Comparison of ENCODE assay signal across 1 cellular context in genomic region chr2:99490088-99491065, GRCh38.
TF ChIP-seq lines count a peak whose summit lies in the region.

No MANE protein-coding gene starts in this region.

TF ChIP-seq in HepG2, 621 proteins besides CTCF, POLR2A, EP300 and RAD21 (continued from another document and continues in another):
- TF ChIP-seq ARID4A (CRISPR knock-in tag; IDR thresholded peaks at IDR 0.05; ENCODE audit: borderline replicate concordance) (peak; percentile 88), FOXP1 (IDR thresholded peaks at IDR 0.05) (no peak), FOXP1 (CRISPR knock-in tag; IDR thresholded peaks at IDR 0.05) (0 out of 2 replicates have a peak, but pooled peaks have one; percentile 28), SMAD9 (CRISPR knock-in tag; IDR thresholded peaks at IDR 0.05) (peak; percentile 46; the same call in 1 of the 2 replicates), MYNN (CRISPR knock-in tag; IDR thresholded peaks at IDR 0.05; ENCODE audit: low read depth) (no peak), MTA3 (CRISPR knock-in tag; IDR thresholded peaks at IDR 0.05) (no peak), ARNT2 (CRISPR knock-in tag; IDR thresholded peaks at IDR 0.05; ENCODE audit: low read depth) (peak; percentile 64; the same call in 1 of the 2 replicates), SKIL (CRISPR knock-in tag; IDR thresholded peaks at IDR 0.05; ENCODE audit: borderline replicate concordance) (peak; percentile 84), ZFY (CRISPR knock-in tag; IDR thresholded peaks at IDR 0.05) (peak; percentile 20; the same call in 1 of the 2 replicates), SOX5 (CRISPR knock-in tag; IDR thresholded peaks at IDR 0.05; ENCODE audit: borderline replicate concordance) (peak; percentile 28; the same call in 1 of the 2 replicates), ZFX (CRISPR knock-in tag; IDR thresholded peaks at IDR 0.05; ENCODE audit: low read depth) (no peak; the same call in 1 of the 2 replicates), ZNF788 (CRISPR knock-in tag; IDR thresholded peaks at IDR 0.05; ENCODE audit: borderline replicate concordance) (peak; percentile 96), BCL6 (CRISPR knock-in tag; IDR thresholded peaks at IDR 0.05) (peak; percentile 56; the same call in 1 of the 2 replicates), ZNF232 (CRISPR knock-in tag; IDR thresholded peaks at IDR 0.05; ENCODE audit: borderline replicate concordance) (no peak), NRL (CRISPR knock-in tag; IDR thresholded peaks at IDR 0.05; ENCODE audit: borderline replicate concordance) (peak; percentile 91), ZNF616 (CRISPR knock-in tag; IDR thresholded peaks at IDR 0.05; ENCODE audit: low read depth) (peak; percentile 58; the same call in 1 of the 2 replicates), CBFB (CRISPR knock-in tag; IDR thresholded peaks at IDR 0.05) (no peak; the same call in 1 of the 2 replicates), ZNF335 (CRISPR knock-in tag; IDR thresholded peaks at IDR 0.05) (0 out of 2 replicates have a peak, but pooled peaks have one; percentile 65), ZNF143 (CRISPR knock-in tag; IDR thresholded peaks at IDR 0.05) (no peak), EHMT2 (IDR thresholded peaks at IDR 0.05; ENCODE audit: borderline replicate concordance, low read depth, low read length) (no peak), ZNF3 (CRISPR knock-in tag; IDR thresholded peaks at IDR 0.05) (0 out of 2 replicates have a peak, but pooled peaks have one; percentile 41), TAF15 (IDR thresholded peaks at IDR 0.05; ENCODE audit: low read depth, low read length, poor library complexity, severe bottlenecking) (no peak), SOX6 (IDR thresholded peaks at IDR 0.05) (no peak), SOX6 (CRISPR knock-in tag; IDR thresholded peaks at IDR 0.05) (peak; percentile 58; the same call in 1 of the 2 replicates), CCAR2 (optimal IDR thresholded peaks at IDR 0.05; ENCODE audit: low read depth, low read length) (no peak), NR2F6 (IDR thresholded peaks at IDR 0.05) (no peak), NR2F6 (CRISPR knock-in tag; IDR thresholded peaks at IDR 0.05) (no peak; the same call in 1 of the 2 replicates), ZNF678 (CRISPR knock-in tag; IDR thresholded peaks at IDR 0.05) (peak; percentile 77; the same call in 1 of the 2 replicates), ZSCAN29 (CRISPR knock-in tag; conservative IDR thresholded peaks at IDR 0.05) (0 out of 2 replicates have a peak, but pooled peaks have one; percentile 41), ATF5 (CRISPR knock-in tag; IDR thresholded peaks at IDR 0.05; ENCODE audit: low read depth) (no peak), HIVEP1 (CRISPR knock-in tag; IDR thresholded peaks at IDR 0.05) (peak; percentile 69), ZNF558 (CRISPR knock-in tag; IDR thresholded peaks at IDR 0.05; ENCODE audit: borderline replicate concordance) (no peak; the same call in 1 of the 2 replicates), TBP (CRISPR knock-in tag; IDR thresholded peaks at IDR 0.05) (no peak; the same call in 1 of the 2 replicates), ZNF44 (CRISPR knock-in tag; IDR thresholded peaks at IDR 0.05) (peak; percentile 75; the same call in 1 of the 2 replicates), TOPORS (CRISPR knock-in tag; IDR thresholded peaks at IDR 0.05) (peak; percentile 61; the same call in 1 of the 2 replicates), KAT2B (IDR thresholded peaks at IDR 0.05; ENCODE audit: borderline replicate concordance, low read depth, low read length) (no peak), MLLT10 (CRISPR knock-in tag; IDR thresholded peaks at IDR 0.05) (no peak), ZBTB37 (CRISPR knock-in tag; IDR thresholded peaks at IDR 0.05) (no peak), TEF (CRISPR knock-in tag; IDR thresholded peaks at IDR 0.05) (no peak), ZNF512 (CRISPR knock-in tag; IDR thresholded peaks at IDR 0.05) (no peak), ZNF18 (CRISPR knock-in tag; IDR thresholded peaks at IDR 0.05; ENCODE audit: insufficient replicate concordance) (peak; percentile 52), HES4 (CRISPR knock-in tag; IDR thresholded peaks at IDR 0.05; ENCODE audit: borderline replicate concordance) (no peak), CREB3 (CRISPR knock-in tag; IDR thresholded peaks at IDR 0.05) (no peak), AGO1 (IDR thresholded peaks at IDR 0.05; ENCODE audit: low read depth, low read length, poor library complexity, severe bottlenecking) (peak; percentile 64), HMG20B (CRISPR knock-in tag; conservative IDR thresholded peaks at IDR 0.05) (no peak), ZNF33B (CRISPR knock-in tag; IDR thresholded peaks at IDR 0.05) (peak; percentile 43; the same call in 1 of the 2 replicates), ZFYVE20 (CRISPR knock-in tag; IDR thresholded peaks at IDR 0.05; ENCODE audit: borderline replicate concordance, low read depth) (no peak; the same call in 1 of the 2 replicates), HMGXB4 (CRISPR knock-in tag; IDR thresholded peaks at IDR 0.05; ENCODE audit: borderline replicate concordance in 1 of 2, low read depth in 1 of 2) (peak; percentile 99), ETS1 (CRISPR knock-in tag; IDR thresholded peaks at IDR 0.05) (peak; percentile 61; the same call in 1 of the 2 replicates), ZNF772 (CRISPR knock-in tag; IDR thresholded peaks at IDR 0.05) (peak; percentile 95), ZNF567 (CRISPR knock-in tag; IDR thresholded peaks at IDR 0.05; ENCODE audit: borderline replicate concordance) (0 out of 2 replicates have a peak, but pooled peaks have one; percentile 26), NR2F2 (IDR thresholded peaks at IDR 0.05; ENCODE audit: borderline replicate concordance, low read depth) (peak; percentile 66; the same call in 1 of the 2 replicates)
